In the genomic region with DNA sequence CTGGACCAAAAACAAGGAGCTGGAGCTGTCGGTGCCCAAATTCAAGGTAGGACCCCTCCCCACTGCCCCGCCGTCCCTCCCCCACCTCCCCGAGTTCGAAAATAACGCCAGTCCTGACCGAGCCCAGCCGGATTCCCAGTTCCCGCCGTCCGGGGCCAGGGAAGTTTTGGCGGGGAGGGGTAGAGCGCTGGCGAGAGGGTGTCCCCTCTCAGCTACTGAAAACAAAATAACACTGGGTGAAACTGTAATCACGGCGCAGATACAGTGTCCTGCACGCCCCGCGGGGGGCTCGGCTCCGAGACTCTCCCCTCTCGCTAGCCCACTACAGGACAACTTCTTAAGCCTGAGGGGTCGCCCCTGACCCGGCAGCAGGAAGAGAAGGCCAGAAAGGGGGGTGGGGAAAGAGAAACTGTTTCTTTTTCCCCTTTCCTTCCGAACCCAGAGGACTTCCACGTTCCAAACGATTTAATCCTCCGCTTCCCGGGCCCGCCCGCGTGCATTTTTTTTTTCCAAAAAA, we compare ENCODE assay signal across 8 cellular contexts. TPM values are rescaled to one million over a fixed set of nuclear protein-coding genes. Genes with fewer than 3 reads are reported as not detected.
DNase-seq lines count a peak whose midpoint lies in the region; ATAC-seq and TF ChIP-seq lines count a peak whose summit lies in the region.

No MANE protein-coding gene starts in this region.

- TF ChIP-seq CTCF in WERI-Rb-1 (IDR thresholded peaks at IDR 0.05; ENCODE audit: low read depth, low read length): no peak
- TF ChIP-seq CTCF in fibroblast of pulmonary artery (IDR thresholded peaks at IDR 0.05; ENCODE audit: low read length, missing control alignments): no peak
- peak in 1 of 4 experiments; percentile 5 for TF ChIP-seq CTCF in prostate gland (IDR thresholded peaks at IDR 0.05)

- no peaks in the 10 kb centered on the region for H3K9me3 ChIP-seq in WERI-Rb-1 (ENCODE audit: severe bottlenecking)
- no peaks in the 10 kb centered on the region for H3K9me3 ChIP-seq in prostate gland

- intact Hi-C loops in prostate gland (cut with DNase I): loop anchor here (10.0 kb wide), 1 partner anchor 220 kb away; a partner anchor contains a TSS

- H3K36me3 ChIP-seq in WERI-Rb-1 (peaks cover 35% of the 10 kb centered on the region), prostate gland (peaks cover 3 to 10% of the 10 kb centered on the region in 2 donors)

- no peak for ATAC-seq in GM18870 (IDR thresholded peaks at IDR 0.05; ENCODE audit: unreplicated experiment)

- under 1% methylated on average over 32 of the region's 32 CpGs for WGBS in prostate gland

- DNase-seq in activated T-cell treated with anti-CD3 and anti-CD28 coated beads, Interleukin-2, amount 50 U/mL, for 1 hour: peak; percentile 52
- DNase-seq in activated T-cell treated with anti-CD3 and anti-CD28 coated beads for 4 hours (no peak), WERI-Rb-1 (no peak), fibroblast of pulmonary artery (ENCODE audit: low read depth) (no peak), prostate gland (ENCODE audit: low spot score) (no peak), NCI-H1436 treated with DMSO at 0.1 percent for 48 hours (lab: John Stamatoyannopoulos, UW) (no peak), SHP77 treated with DMSO at 0.1 percent for 48 hours (lab: John Stamatoyannopoulos, UW) (no peak)

- peak overlapping the region; percentile 83 for H3K27ac ChIP-seq in WERI-Rb-1
- peak overlapping the region; percentile 98 to 100 for H3K27ac ChIP-seq in prostate gland

- H3K4me3 ChIP-seq in WERI-Rb-1 (ENCODE audit: low read depth, low read length): peak overlapping the region; percentile 84
- H3K4me3 ChIP-seq in fibroblast of pulmonary artery (replicated peaks; ENCODE audit: low read depth, low read length): peak overlapping the region; percentile 78
- peak overlapping the region; percentile 59 to 84 for H3K4me3 ChIP-seq in prostate gland

- H3K27me3 ChIP-seq in WERI-Rb-1 (ENCODE audit: insufficient read depth, low read depth, severe bottlenecking) (no peaks in the 10 kb centered on the region), prostate gland (replicated peaks; ENCODE audit: insufficient read depth) (no peaks in the 10 kb centered on the region)

- peaks cover 11% of the 10 kb centered on the region for H3K4me1 ChIP-seq in prostate gland (replicated peaks)

- TF ChIP-seq POLR2A in prostate gland (IDR thresholded peaks at IDR 0.05): no peak

RNA-seq across cellular contexts. Expression of a gene that starts 1.4 kb away (rescaled TPM):
- total RNA-seq in prostate gland: 10 to 100 TPM; 19.2 to 27.5 TPM

RNA-seq across cellular contexts. Expression of a gene that starts 11.7 kb away (rescaled TPM):
- total RNA-seq in prostate gland: 10 to 100 TPM in 1 of 2 donors, 1 to 10 TPM in 1; 9.5 to 23.5 TPM

RNA-seq across cellular contexts. Expression of a gene that starts 53.4 kb away (rescaled TPM):
- 1 to 10 TPM in 1 of 2 donors, under 1 TPM in 1; 0.41 to 4.0 TPM for total RNA-seq in prostate gland
